Comparison of ENCODE assay signal across 1 cellular context in the genomic region with DNA sequence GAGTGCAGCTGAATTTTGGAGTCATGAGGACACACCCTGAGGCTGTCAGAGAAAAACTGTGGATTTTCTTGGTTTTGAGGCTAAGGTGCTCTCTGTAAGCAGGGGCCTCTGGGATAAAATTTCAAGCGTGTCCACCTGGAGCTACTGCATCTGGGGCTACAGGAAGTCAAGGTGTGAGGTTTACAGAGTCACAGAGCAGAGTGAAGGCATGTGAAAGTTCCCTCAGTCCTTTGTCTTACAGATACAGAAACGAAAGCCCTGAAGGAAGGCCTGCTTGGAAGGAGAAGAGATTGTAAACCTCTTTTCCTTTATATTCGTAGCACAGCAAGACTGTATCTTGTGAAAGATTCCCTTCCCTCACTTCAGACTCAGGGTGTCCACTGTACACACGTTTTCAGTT.
TF ChIP-seq lines count a peak whose summit lies in the region.

No MANE protein-coding gene starts in this region.

TF ChIP-seq in GM23338, 12 proteins besides CTCF, POLR2A, EP300 and RAD21:
- TF ChIP-seq ZNF462 (CRISPR knock-in tag; IDR thresholded peaks at IDR 0.05), result 0 out of 2 replicates have a peak, but pooled peaks have one; percentile 23
- no peak for TF ChIP-seq EZH2phosphoT487 (IDR thresholded peaks at IDR 0.05; ENCODE audit: unreplicated experiment)
TF ChIP-seq in GM23338: peak in this region for 1.
